Comparison of ENCODE assay signal across 8 cellular contexts in genomic region chr1:36154765-36155559, GRCh38. TPM values are rescaled to one million over a fixed set of nuclear protein-coding genes. Genes with fewer than 3 reads are reported as not detected.
DNase-seq lines count a peak whose midpoint lies in the region; ATAC-seq and TF ChIP-seq lines count a peak whose summit lies in the region.

No MANE protein-coding gene starts in this region.

- peak overlapping the region; percentile 95 for H3K4me3 ChIP-seq in right cardiac atrium (ENCODE audit: low read length)
- peak overlapping the region; percentile 40 to 98 (median 96) for H3K4me3 ChIP-seq in spleen

- peaks cover 22% of the 10 kb centered on the region for H3K36me3 Mint-ChIP-seq in activated T-helper 17 cell treated with anti-CD3 and anti-CD28 coated beads, Interleukin-2, amount 50 U/mL, for 72 hours (ENCODE audit: low read depth)

- no peaks in the 10 kb centered on the region for H3K27me3 Mint-ChIP-seq in activated T-helper 17 cell treated with anti-CD3 and anti-CD28 coated beads, Interleukin-2, amount 50 U/mL, for 72 hours

- H3K27me3 ChIP-seq in right cardiac atrium (ENCODE audit: control insufficient read depth, insufficient read depth) (no peaks in the 10 kb centered on the region), spleen (replicated peaks in 1 of 7) (no peaks in the 10 kb centered on the region)

- H3K4me3 Mint-ChIP-seq in activated T-helper 17 cell treated with anti-CD3 and anti-CD28 coated beads, Interleukin-2, amount 50 U/mL, for 72 hours, result peak overlapping the region; percentile 75

- TF ChIP-seq POLR2A in spleen (IDR thresholded peaks at IDR 0.05), result no peak

- H3K27ac ChIP-seq in right cardiac atrium (ENCODE audit: low read length) (peak overlapping the region; percentile 99), spleen (peak overlapping the region; percentile 98 to 100 (median 98))

- DNase-seq in NCI-H82 (lab: John Stamatoyannopoulos, UW) (peak; percentile 59), NCI-H82 treated with DMSO at 0.1 percent for 48 hours (lab: John Stamatoyannopoulos, UW; ENCODE audit: unreplicated experiment) (no peak), right cardiac atrium (peak; percentile 65 to 88 (median 82)), spleen (peak; percentile 85), posterior vena cava (ENCODE audit: low spot score) (no peak), SW 1271 (lab: John Stamatoyannopoulos, UW) (no peak)

- WGBS in right cardiac atrium, result 24% methylated on average over 10 of the region's 10 CpGs
- 32 to 40% (median 34%) methylated on average over 7 to 9 of the region's 10 CpGs for WGBS in spleen, 5 donors

- peaks cover 36% of the 10 kb centered on the region for H3K4me1 Mint-ChIP-seq in activated T-helper 17 cell treated with anti-CD3 and anti-CD28 coated beads, Interleukin-2, amount 50 U/mL, for 72 hours

- no peak for ATAC-seq in activated T-helper 17 cell treated with anti-CD3 and anti-CD28 coated beads, Interleukin-2, amount 50 U/mL, for 72 hours (replicated peaks)
- peak; percentile 1 to 3 for ATAC-seq in right cardiac atrium
- no peak for ATAC-seq in HG03135 (IDR thresholded peaks at IDR 0.05; ENCODE audit: unreplicated experiment)

- H3K36me3 ChIP-seq in spleen, result peaks cover 0 to 14% (median 0%) of the 10 kb centered on the region in 6 donors

- no peaks in the 10 kb centered on the region for H3K9me3 Mint-ChIP-seq in activated T-helper 17 cell treated with anti-CD3 and anti-CD28 coated beads, Interleukin-2, amount 50 U/mL, for 72 hours

- intact Hi-C loops in right cardiac atrium (cut with DNase I), result loop anchor here in 3 of 4 donors (5.0 to 10.0 kb wide), 5 partner anchors 32 to 230 kb away; partner anchors contain the start of gene STK40 (in 1 of the 3)
- intact Hi-C loops in spleen (cut with DNase I; ENCODE audit: low total_unique reads), result loop anchor here (5.0 to 10.0 kb wide), 3 partner anchors 32 to 130 kb away; partner anchors contain the start of gene THRAP3
- intact Hi-C loops in posterior vena cava (cut with DNase I), result loop anchor here in 1 of 2 donors (5.0 kb wide), 1 partner anchor 1317 kb away; the partner anchor contains the start of gene ZC3H12A

- H3K9me3 ChIP-seq in right cardiac atrium (ENCODE audit: control insufficient read depth, low read length) (no peaks in the 10 kb centered on the region), spleen (no peaks in the 10 kb centered on the region)

- no peak for TF ChIP-seq CTCF in spleen (IDR thresholded peaks at IDR 0.05 in 8 of 11, conservative IDR thresholded peaks at IDR 0.05 in 3 of 11)

- peak overlapping the region; percentile 75 for H3K27ac Mint-ChIP-seq in activated T-helper 17 cell treated with anti-CD3 and anti-CD28 coated beads, Interleukin-2, amount 50 U/mL, for 72 hours

- H3K4me1 ChIP-seq in right cardiac atrium (ENCODE audit: control insufficient read depth, insufficient read depth, low read length), result peaks cover 22% of the 10 kb centered on the region
- peaks cover 58 to 87% (median 75%) of the 10 kb centered on the region in 6 donors for H3K4me1 ChIP-seq in spleen

RNA-seq across cellular contexts. Expression of gene MAP7D1, which starts 1.0 kb away (rescaled TPM):
- total RNA-seq in activated T-helper 17 cell treated with anti-CD3 and anti-CD28 coated beads, Interleukin-2, amount 50 U/mL, for 72 hours, result 100 to 1,000 TPM in 1 of 2 donors, 10 to 100 TPM in 1; 97.9 to 164 TPM
- 100 to 1,000 TPM; 285 to 403 (median 374) TPM for total RNA-seq in right cardiac atrium
- 330 TPM for polyA plus RNA-seq in right cardiac atrium
- total RNA-seq in spleen, result 100 to 1,000 TPM in 3 of 7 donors, 10 to 100 TPM in 4; 72.6 to 116 (median 96.9) TPM
- 10 to 100 TPM; 30.4 to 62.7 (median 38.0) TPM for polyA plus RNA-seq in spleen
- total RNA-seq in posterior vena cava, result 100 to 1,000 TPM; 130 to 167 TPM

RNA-seq across cellular contexts. Expression of gene TRAPPC3, which starts 5.7 kb away (rescaled TPM):
- total RNA-seq in activated T-helper 17 cell treated with anti-CD3 and anti-CD28 coated beads, Interleukin-2, amount 50 U/mL, for 72 hours, result 10 to 100 TPM; 47.8 to 72.6 TPM
- 10 to 100 TPM; 58.5 to 67.2 (median 64.0) TPM for total RNA-seq in right cardiac atrium
- 73.6 TPM for polyA plus RNA-seq in right cardiac atrium
- 10 to 100 TPM; 46.7 to 98.1 (median 56.4) TPM for total RNA-seq in spleen
- polyA plus RNA-seq in spleen, result 10 to 100 TPM; 42.9 to 70.1 (median 60.2) TPM
- total RNA-seq in posterior vena cava, result 10 to 100 TPM; 51.4 to 54.7 TPM

RNA-seq across cellular contexts. Expression of gene COL8A2, which starts 29.9 kb away (rescaled TPM):
- under 1 TPM in 1 of 2 donors, not detected in 1; 0.08 TPM for total RNA-seq in activated T-helper 17 cell treated with anti-CD3 and anti-CD28 coated beads, Interleukin-2, amount 50 U/mL, for 72 hours
- total RNA-seq in right cardiac atrium (1 to 10 TPM; 2.7 to 4.1 (median 3.3) TPM), spleen (10 to 100 TPM in 4 of 7 donors, 1 to 10 TPM in 3; 7.0 to 32.0 (median 10.3) TPM), posterior vena cava (10 to 100 TPM; 33.2 to 35.9 TPM)
- polyA plus RNA-seq in right cardiac atrium (2.4 TPM), spleen (1 to 10 TPM; 2.1 to 5.9 (median 4.3) TPM)

Comparison
In these comparisons a context has a peak if more than half of its experiments do, and no peak if none do; other contexts are left out.
1. DNase-seq: peak in NCI-H82 (single experiment), right cardiac atrium (3 of 3) and spleen (single experiment); none in NCI-H82 treated with DMSO at 0.1 percent for 48 hours (single experiment), posterior vena cava (single experiment) and SW 1271 (0 of 2).
2. ATAC-seq: peak in right cardiac atrium (2 of 2); none in activated T-helper 17 cell treated with anti-CD3 and anti-CD28 coated beads, Interleukin-2, amount 50 U/mL, for 72 hours (single experiment) and HG03135 (single experiment).